In genomic region chr5:90399251-90399650, GRCh38 we compare ENCODE assay signal across 24 cellular contexts.
"Had no signal": no experiment of that assay in that cellular context is flagged by ENCODE, and none has a peak within 500 bp of the region (broad histone marks: within the 10 kb centered on the region; RNA-seq: fewer than 3 reads in every experiment).

No MANE protein-coding gene starts in this region.

- ATAC-seq: foreskin keratinocyte, right lobe of liver had no signal

- H3K27ac ChIP-seq: breast epithelium, esophagus muscularis mucosa, foreskin keratinocyte, heart left ventricle, left ventricle myocardium inferior, ovary, right lobe of liver, thoracic aorta, upper lobe of left lung, vagina had no signal

- H3K4me3 Mint-ChIP-seq: activated CD4-positive, alpha-beta memory T cell treated with anti-CD3 and anti-CD28 coated beads for 36 hours; activated CD4-positive, alpha-beta T cell treated with anti-CD3 and anti-CD28 coated beads, Interleukin-2, amount 10 ng/mL, durations not matched to agents 24 days and 14 days; activated naive CD4-positive, alpha-beta T cell treated with anti-CD3 and anti-CD28 coated beads, Interleukin-2, amount 10 ng/mL, durations not matched to agents 7 days and 5 days; activated naive CD8-positive, alpha-beta T cell treated with anti-CD3 and anti-CD28 coated beads, Interleukin-2, amount 10 ng/mL, durations not matched to agents 7 days and 5 days; naive B cell had no signal

- H3K4me1 Mint-ChIP-seq: activated naive CD4-positive, alpha-beta T cell treated with anti-CD3 and anti-CD28 coated beads, Interleukin-2, amount 10 ng/mL, durations not matched to agents 7 days and 5 days had no signal

- H3K27me3 Mint-ChIP-seq: activated CD4-positive, alpha-beta memory T cell treated with anti-CD3 and anti-CD28 coated beads for 36 hours; activated CD4-positive, alpha-beta T cell treated with anti-CD3 and anti-CD28 coated beads, Interleukin-2, amount 10 ng/mL, durations not matched to agents 24 days and 14 days; activated naive CD4-positive, alpha-beta T cell treated with anti-CD3 and anti-CD28 coated beads, Interleukin-2, amount 10 ng/mL, durations not matched to agents 7 days and 5 days; activated naive CD8-positive, alpha-beta T cell treated with anti-CD3 and anti-CD28 coated beads, Interleukin-2, amount 10 ng/mL, durations not matched to agents 7 days and 5 days; naive B cell; progenitor cell of endocrine pancreas had no signal

- DNase-seq: activated CD4-positive, alpha-beta memory T cell treated with anti-CD3 and anti-CD28 coated beads for 36 hours; activated CD4-positive, alpha-beta T cell treated with anti-CD3 and anti-CD28 coated beads, Interleukin-2, amount 10 ng/mL, durations not matched to agents 24 days and 14 days; activated CD4-positive, CD25-positive, alpha-beta regulatory T cell treated with anti-CD3 and anti-CD28 coated beads, Interleukin-2, amount 50 U/mL, for 72 hours; activated CD8-positive, alpha-beta memory T cell treated with anti-CD3 and anti-CD28 coated beads, Interleukin-2, amount 50 U/mL, for 4 hours; activated gamma-delta T cell; activated naive CD4-positive, alpha-beta T cell treated with anti-CD3 and anti-CD28 coated beads, Interleukin-2, amount 10 ng/mL, durations not matched to agents 7 days and 5 days; activated naive CD8-positive, alpha-beta T cell treated with anti-CD3 and anti-CD28 coated beads, Interleukin-2, amount 10 ng/mL, durations not matched to agents 7 days and 5 days; activated T-cell treated with anti-CD3 and anti-CD28 coated beads, Interleukin-2, amount 50 U/mL, for 1 hour; cortex of kidney; foreskin keratinocyte; heart left ventricle; left ventricle myocardium inferior; naive B cell; ovary; right lobe of liver; stimulated activated CD4-positive, alpha-beta T cell treated with anti-CD3 and anti-CD28 coated beads, Interleukin-2, amount 100 ng/mL, for 48 hours; stimulated activated naive CD4-positive, alpha-beta T cell treated with Interleukin-2 at 50 U/mL for 16 hours; T-helper 2 cell; upper lobe of left lung had no signal

- H3K27ac Mint-ChIP-seq: activated CD4-positive, alpha-beta memory T cell treated with anti-CD3 and anti-CD28 coated beads for 36 hours; activated CD4-positive, alpha-beta T cell treated with anti-CD3 and anti-CD28 coated beads, Interleukin-2, amount 10 ng/mL, durations not matched to agents 24 days and 14 days; activated naive CD4-positive, alpha-beta T cell treated with anti-CD3 and anti-CD28 coated beads, Interleukin-2, amount 10 ng/mL, durations not matched to agents 7 days and 5 days; activated naive CD8-positive, alpha-beta T cell treated with anti-CD3 and anti-CD28 coated beads, Interleukin-2, amount 10 ng/mL, durations not matched to agents 7 days and 5 days; progenitor cell of endocrine pancreas had no signal

- H3K9me3 Mint-ChIP-seq: activated CD4-positive, alpha-beta memory T cell treated with anti-CD3 and anti-CD28 coated beads for 36 hours; activated CD4-positive, alpha-beta T cell treated with anti-CD3 and anti-CD28 coated beads, Interleukin-2, amount 10 ng/mL, durations not matched to agents 24 days and 14 days; activated naive CD4-positive, alpha-beta T cell treated with anti-CD3 and anti-CD28 coated beads, Interleukin-2, amount 10 ng/mL, durations not matched to agents 7 days and 5 days; activated naive CD8-positive, alpha-beta T cell treated with anti-CD3 and anti-CD28 coated beads, Interleukin-2, amount 10 ng/mL, durations not matched to agents 7 days and 5 days; naive B cell had no signal
